10 cellular contexts compared by ENCODE assay signal in the genomic region with DNA sequence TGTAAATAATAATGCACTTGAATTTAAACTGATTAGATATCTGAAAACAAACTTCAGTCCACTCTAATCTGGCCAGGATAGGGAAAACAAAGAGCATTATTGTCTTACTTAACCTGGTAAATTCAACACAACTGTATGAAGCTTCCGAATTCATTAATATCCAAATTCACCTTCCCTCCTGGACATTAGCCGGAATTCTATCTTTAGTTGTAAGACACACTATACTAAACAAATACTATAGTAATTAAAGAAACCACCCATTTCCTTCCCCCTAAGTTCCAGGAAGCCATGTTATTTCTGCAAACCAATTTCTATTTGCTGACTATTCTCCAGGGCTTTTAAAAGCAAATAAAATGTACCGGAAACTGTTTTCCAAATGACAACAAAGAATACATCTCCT.
DNase-seq lines count a peak whose midpoint lies in the region; ATAC-seq and TF ChIP-seq lines count a peak whose summit lies in the region.
"Had no signal": no experiment of that assay in that cellular context is flagged by ENCODE, and none has a peak within 500 bp of the region (broad histone marks: within the 10 kb centered on the region; RNA-seq: fewer than 3 reads in every experiment).

No MANE protein-coding gene starts in this region.

- CTCF ChIA-PET in T-cell (lab: Charles Lee) = interaction anchor here in 1 of 2 donors (0.6 kb wide), 1 partner anchor 76 kb away, joined by 3 read pairs; no protein-coding TSS in a partner anchor

- peaks cover 0 to 10% (median 5%) of the 10 kb centered on the region in 3 donors for H3K9me3 Mint-ChIP-seq in T-cell
- H3K9me3 Mint-ChIP-seq in naive B cell = peaks cover 0 to 10% (median 2%) of the 10 kb centered on the region in 7 donors

- H3K9me3 ChIP-seq in KOPT-K1 (ENCODE audit: insufficient read depth, low read length, poor library complexity, severe bottlenecking) = no peaks in the 10 kb centered on the region

- DNase-seq in COR-L47 (lab: John Stamatoyannopoulos, UW) (peak; percentile 16), T-cell (no peak), naive B cell (no peak)
- DNase-seq in stimulated activated CD4-positive, alpha-beta T cell treated with anti-CD3 and anti-CD28 coated beads, Interleukin-15, amount 100 ng/mL, for 24 hours = no peak
- DNase-seq: erythroblast, small intestine had no signal

- no peaks in the 10 kb centered on the region for H3K27me3 Mint-ChIP-seq in T-cell
- no peaks in the 10 kb centered on the region for H3K27me3 Mint-ChIP-seq in naive B cell
- H3K27me3 Mint-ChIP-seq: brain had no signal

- no peaks in the 10 kb centered on the region for H3K36me3 ChIP-seq in KOPT-K1 (ENCODE audit: insufficient read depth, low read length)

- H3K27ac ChIP-seq in KOPT-K1 (ENCODE audit: low read depth, low read length, poor library complexity, severe bottlenecking) = peak overlapping the region; percentile 67

- ATAC-seq in T-cell (replicated peaks in 1 of 4) (no peak), naive B cell (ENCODE audit: low read depth in 2 of 2) (no peak), HG02970 (IDR thresholded peaks at IDR 0.05; ENCODE audit: low FRiP score, unreplicated experiment) (no peak), GM18505 (IDR thresholded peaks at IDR 0.05; ENCODE audit: unreplicated experiment) (no peak)

- H3K4me3 Mint-ChIP-seq in T-cell (peak overlapping the region in 1 of 3 donors; percentile 48), naive B cell (peak overlapping the region in 6 of 8 donors; percentile 18 to 71 (median 44))
- H3K4me3 Mint-ChIP-seq: brain had no signal

- H3K27ac Mint-ChIP-seq in T-cell = peak overlapping the region; percentile 83 to 87
- peak overlapping the region in 1 of 6 donors; percentile 17 for H3K27ac Mint-ChIP-seq in naive B cell
- H3K27ac Mint-ChIP-seq: brain had no signal

- no peak for TF ChIP-seq POLR2A in GM18505 (IDR thresholded peaks at IDR 0.05; ENCODE audit: borderline replicate concordance, extremely low read depth, insufficient read depth, insufficient read length)

- no peaks in the 10 kb centered on the region for H3K36me3 Mint-ChIP-seq in T-cell
- H3K36me3 Mint-ChIP-seq in naive B cell = no peaks in the 10 kb centered on the region
- H3K36me3 Mint-ChIP-seq: brain had no signal

- POLR2A ChIA-PET in T-cell (lab: Charles Lee) = interaction anchor here in 1 of 2 donors (0.6 kb wide), 1 partner anchor 11 kb away, joined by 5 read pairs; no protein-coding TSS in a partner anchor

- peaks cover 75 to 90% (median 79%) of the 10 kb centered on the region in 3 donors for H3K4me1 Mint-ChIP-seq in T-cell
- H3K4me1 Mint-ChIP-seq in naive B cell = peaks cover 40 to 69% (median 61%) of the 10 kb centered on the region in 3 donors
